ENCODE assay signal across 8 cellular contexts in the genomic region with DNA sequence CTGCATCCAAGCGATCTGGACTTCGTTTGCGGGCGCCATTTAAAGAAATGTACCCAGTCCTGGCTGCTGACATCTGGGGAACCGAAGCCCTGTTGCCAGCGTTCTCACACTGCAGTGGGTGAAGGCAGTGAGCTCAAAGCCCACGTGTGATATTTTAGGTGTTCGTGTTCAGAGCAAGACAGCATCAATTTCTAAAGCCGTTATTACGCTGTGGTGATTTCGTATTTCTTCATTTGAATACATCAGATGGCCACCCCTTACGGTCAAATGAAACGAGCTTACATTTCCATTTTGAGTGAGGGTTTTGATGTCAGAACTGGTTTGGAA. TPM values are rescaled to one million over a fixed set of nuclear protein-coding genes. Genes with fewer than 3 reads are reported as not detected.
DNase-seq lines count a peak whose midpoint lies in the region; ATAC-seq and TF ChIP-seq lines count a peak whose summit lies in the region.

No MANE protein-coding gene starts in this region.

- H3K4me1 Mint-ChIP-seq in natural killer cell = peaks cover 0 to 4% of the 10 kb centered on the region in 2 donors

- no peaks in the 10 kb centered on the region for H4K20me1 ChIP-seq in Loucy (ENCODE audit: insufficient read depth, low read length, poor library complexity, severe bottlenecking)

- H3K27ac Mint-ChIP-seq in natural killer cell = no peak overlapping the region

- ATAC-seq in GM18502 (IDR thresholded peaks at IDR 0.05; ENCODE audit: poor library complexity, unreplicated experiment) = peak; percentile 21
- ATAC-seq in natural killer cell = peak in 1 of 3 donors; percentile 39
- no peak for ATAC-seq in HG02642 (IDR thresholded peaks at IDR 0.05; ENCODE audit: poor library complexity, unreplicated experiment)

- H3K27me3 Mint-ChIP-seq in natural killer cell (ENCODE audit: low read depth in 2 of 2) = peaks cover 22 to 28% of the 10 kb centered on the region in 2 donors

- no peak for DNase-seq in natural killer cell
- DNase-seq in posterior vena cava (ENCODE audit: low spot score) = no peak
- no peak for DNase-seq in NOMO-1 treated with dmso at 0.1 percent for 144 hours (lab: John Stamatoyannopoulos, UW; ENCODE audit: unreplicated experiment)
- DNase-seq in NCI-H774 (lab: John Stamatoyannopoulos, UW) = no peak

- H3K36me3 Mint-ChIP-seq in natural killer cell = no peaks in the 10 kb centered on the region

- H3K9me3 Mint-ChIP-seq in natural killer cell = no peaks in the 10 kb centered on the region

- no peaks in the 10 kb centered on the region for H3K36me3 ChIP-seq in Loucy (ENCODE audit: insufficient read depth, low read length)

- no peaks in the 10 kb centered on the region for H3K9me2 ChIP-seq in Loucy (replicated peaks; ENCODE audit: low read depth, low read length)

- intact Hi-C loops in natural killer cell (cut with micrococcal nuclease) = loop anchor here (10.0 kb wide), 1 partner anchor 1808 kb away; no protein-coding TSS in a partner anchor
- intact Hi-C loops in posterior vena cava (cut with DNase I) = loop anchor here in 1 of 2 donors (5.0 kb wide), 1 partner anchor 395 kb away; no protein-coding TSS in a partner anchor

- H3K4me3 Mint-ChIP-seq in natural killer cell = peak overlapping the region; percentile 75

- H3K27ac ChIP-seq in cingulate gyrus (ENCODE audit: low read depth, low read length) = peak overlapping the region; percentile 5

- H3K4me2 ChIP-seq in Loucy (ENCODE audit: low read depth, low read length, poor library complexity, severe bottlenecking) = peak overlapping the region; percentile 73

- no peaks in the 10 kb centered on the region for H3F3A ChIP-seq in Loucy (ENCODE audit: low read depth)

- peak overlapping the region; percentile 92 for H2AFZ ChIP-seq in Loucy (ENCODE audit: low read length)

- H3K9me3 ChIP-seq in Loucy (ENCODE audit: insufficient read depth, low read depth, low read length) = no peaks in the 10 kb centered on the region

- peaks cover 14% of the 10 kb centered on the region for H3K4me1 ChIP-seq in Loucy (ENCODE audit: insufficient read depth, low read length, poor library complexity, severe bottlenecking)

- H3K27me3 ChIP-seq in Loucy (ENCODE audit: insufficient read depth, low read length, poor library complexity, severe bottlenecking) = no peaks in the 10 kb centered on the region

- TF ChIP-seq CTCF in Loucy (conservative IDR thresholded peaks at IDR 0.05; ENCODE audit: low read length) = no peak
- TF ChIP-seq CTCF in natural killer cell (IDR thresholded peaks at IDR 0.05) = no peak

- peak overlapping the region; percentile 52 for H3K9ac ChIP-seq in Loucy (ENCODE audit: low read depth, low read length, poor library complexity, severe bottlenecking)

- H3K79me2 ChIP-seq in Loucy (ENCODE audit: insufficient read depth, low read length) = no peaks in the 10 kb centered on the region

- H3K4me3 ChIP-seq in Loucy (ENCODE audit: low read length, poor library complexity, severe bottlenecking) = peak overlapping the region; percentile 75

RNA-seq across cellular contexts. Expression of a gene that starts 0.4 kb away (rescaled TPM):
- total RNA-seq in natural killer cell = not detected
- under 1 TPM; 0.57 to 0.93 TPM for total RNA-seq in posterior vena cava

RNA-seq across cellular contexts. Expression of a gene that starts 42.2 kb away (rescaled TPM):
- total RNA-seq in natural killer cell (10 to 100 TPM; 87.9 to 93.4 (median 91.7) TPM), posterior vena cava (10 to 100 TPM; 89.5 to 97.5 TPM)

RNA-seq across cellular contexts. Expression of a gene that starts 43.4 kb away (rescaled TPM):
- total RNA-seq in natural killer cell = not detected
- 1 to 10 TPM; 2.8 to 3.6 TPM for total RNA-seq in posterior vena cava
